Comparison of ENCODE assay signal across 8 cellular contexts in genomic region chr2:54330226-54331094, GRCh38.
A peak's percentile ranks its signal among the peaks of the same experiment; 100 is the strongest.
DNase-seq lines count a peak whose midpoint lies in the region; ATAC-seq and TF ChIP-seq lines count a peak whose summit lies in the region.

No MANE protein-coding gene starts in this region.

- H3K27ac ChIP-seq in substantia nigra (ENCODE audit: low read depth, low read length, poor library complexity, severe bottlenecking) = peak overlapping the region; percentile 87

- TF ChIP-seq POLR2A in NB4 (IDR thresholded peaks at IDR 0.05; ENCODE audit: extremely low read depth, insufficient read length) = peak; percentile 20

- TF ChIP-seq CTCF in NB4 (IDR thresholded peaks at IDR 0.05; ENCODE audit: low read depth, low read length) = no peak

- H3K27ac Mint-ChIP-seq in activated naive CD4-positive, alpha-beta T cell treated with anti-CD3 and anti-CD28 coated beads, Interleukin-2, amount 50 U/mL, for 72 hours = peak overlapping the region; percentile 34 to 66

- DNase-seq in GM03348 (ENCODE audit: low spot score) = peak; percentile 99
- DNase-seq in NB4 (ENCODE audit: low read depth) = peak; percentile 93
- peak; percentile 84 to 87 for DNase-seq in activated naive CD4-positive, alpha-beta T cell treated with anti-CD3 and anti-CD28 coated beads, Interleukin-2, amount 50 U/mL, for 72 hours (ENCODE audit: low spot score in 2 of 2)
- peak; percentile 96 for DNase-seq in globus pallidus (ENCODE audit: low spot score)
- DNase-seq in non-pigmented ciliary epithelial cell (ENCODE audit: low read depth) = peak; percentile 77
- DNase-seq in substantia nigra (lab: John Stamatoyannopoulos, UW) = peak; percentile 70 to 97 (median 92)

- H3K4me3 ChIP-seq in NB4 (ENCODE audit: low read depth, low read length) = peak overlapping the region; percentile 54

- no peaks in the 10 kb centered on the region for H3K36me3 Mint-ChIP-seq in activated naive CD4-positive, alpha-beta T cell treated with anti-CD3 and anti-CD28 coated beads, Interleukin-2, amount 50 U/mL, for 72 hours

- no peaks in the 10 kb centered on the region for H3K9me3 Mint-ChIP-seq in activated naive CD4-positive, alpha-beta T cell treated with anti-CD3 and anti-CD28 coated beads, Interleukin-2, amount 50 U/mL, for 72 hours

- ATAC-seq in HG02571 (IDR thresholded peaks at IDR 0.05; ENCODE audit: unreplicated experiment) = peak; percentile 98
- peak; percentile 98 for ATAC-seq in SK-N-SH treated with all-trans-retinoic acid at 6 μM for 48 hours
- ATAC-seq in activated naive CD4-positive, alpha-beta T cell treated with anti-CD3 and anti-CD28 coated beads, Interleukin-2, amount 50 U/mL, for 72 hours = peak; percentile 99 to 100

TF ChIP-seq in SK-N-SH treated with all-trans-retinoic acid at 6 μM for 48 hours, 23 proteins besides CTCF, POLR2A, EP300 and RAD21:
- TF ChIP-seq SNAI2 (CRISPR knock-in tag; IDR thresholded peaks at IDR 0.05) (peak; percentile 66; the same call in 1 of the 2 replicates), GLIS3 (CRISPR knock-in tag; IDR thresholded peaks at IDR 0.05) (no peak)
TF ChIP-seq in SK-N-SH treated with all-trans-retinoic acid at 6 μM for 48 hours: peak in this region for 1.

Comparison
In these comparisons a context has a peak if more than half of its experiments do, and no peak if none do; other contexts are left out.
1. Peak in every context shown above with its lines: DNase-seq, ATAC-seq, H3K4me3 ChIP-seq and H3K27ac ChIP-seq.